ENCODE assay signal across 9 cellular contexts in genomic region chr13:85743201-85743765, GRCh38. TPM values are rescaled to one million over a fixed set of nuclear protein-coding genes. Genes with fewer than 3 reads are reported as not detected.
"Had no signal": no experiment of that assay in that cellular context is flagged by ENCODE, and none has a peak within 500 bp of the region (broad histone marks: within the 10 kb centered on the region; RNA-seq: fewer than 3 reads in every experiment).

No MANE protein-coding gene starts in this region.

RNA-seq across cellular contexts. Expression of gene SLITRK6, which starts 55.9 kb away (rescaled TPM):
- total RNA-seq: activated CD4-positive, alpha-beta memory T cell treated with anti-CD3 and anti-CD28 coated beads, Interleukin-2, amount 10 ng/mL, durations not matched to agents 7 days and 5 days; activated CD4-positive, alpha-beta T cell treated with anti-CD3 and anti-CD28 coated beads, Interleukin-2, amount 10 ng/mL, durations not matched to agents 7 days and 5 days; activated naive CD4-positive, alpha-beta T cell treated with anti-CD3 and anti-CD28 coated beads, Interleukin-2, amount 50 U/mL, for 72 hours; activated naive CD8-positive, alpha-beta T cell treated with anti-CD3 and anti-CD28 coated beads, Interleukin-2, amount 10 ng/mL, durations not matched to agents 7 days and 5 days; activated T-cell treated with anti-CD3 and anti-CD28 coated beads, Interleukin-2, amount 50 U/mL, for 72 hours; ascending aorta; cardiac muscle cell; gastrocnemius medialis; T-helper 17 cell had no signal
